ENCODE assay signal across 10 cellular contexts in genomic region chr2:171146633-171147032, GRCh38. TPM values are rescaled to one million over a fixed set of nuclear protein-coding genes. Genes with fewer than 3 reads are reported as not detected.
DNase-seq lines count a peak whose midpoint lies in the region; ATAC-seq and TF ChIP-seq lines count a peak whose summit lies in the region.
"Had no signal": no experiment of that assay in that cellular context is flagged by ENCODE, and none has a peak within 500 bp of the region (broad histone marks: within the 10 kb centered on the region; RNA-seq: fewer than 3 reads in every experiment).

No MANE protein-coding gene starts in this region.

- H3K27ac Mint-ChIP-seq in activated T-cell treated with anti-CD3 and anti-CD28 coated beads, Interleukin-2, amount 50 U/mL, for 72 hours: peak overlapping the region; percentile 67

- H3K4me3 ChIP-seq in transverse colon (no peak overlapping the region), esophagus muscularis mucosa (no peak overlapping the region)

- H3K9me3 Mint-ChIP-seq in activated T-cell treated with anti-CD3 and anti-CD28 coated beads, Interleukin-2, amount 50 U/mL, for 72 hours: no peaks in the 10 kb centered on the region
- no peaks in the 10 kb centered on the region for H3K9me3 Mint-ChIP-seq in activated T-cell treated with anti-CD3 and anti-CD28 coated beads, Interleukin-2, amount 50 U/mL, for 4 hours

- no peaks in the 10 kb centered on the region for H3K9me3 ChIP-seq in transverse colon
- H3K9me3 ChIP-seq in esophagus muscularis mucosa: no peaks in the 10 kb centered on the region

- no peak overlapping the region for H3K4me3 Mint-ChIP-seq in activated T-cell treated with anti-CD3 and anti-CD28 coated beads, Interleukin-2, amount 50 U/mL, for 72 hours
- no peak overlapping the region for H3K4me3 Mint-ChIP-seq in activated T-cell treated with anti-CD3 and anti-CD28 coated beads, Interleukin-2, amount 50 U/mL, for 4 hours

- no peak for DNase-seq in activated T-cell treated with anti-CD3 and anti-CD28 coated beads, Interleukin-2, amount 50 U/mL, for 72 hours
- DNase-seq in activated T-cell treated with anti-CD3 and anti-CD28 coated beads, Interleukin-2, amount 50 U/mL, for 4 hours: no peak
- peak; percentile 79 for DNase-seq in SKM-1 (lab: John Stamatoyannopoulos, UW; ENCODE audit: unreplicated experiment)
- DNase-seq in left ventricle myocardium superior: no peak
- no peak for DNase-seq in transverse colon
- no peak for DNase-seq in esophagus muscularis mucosa (ENCODE audit: extremely low spot score)
- DNase-seq: cerebellar nuclear complex; stimulated activated CD4-positive, alpha-beta T cell treated with anti-CD3 and anti-CD28 coated beads, Interleukin-1b, Interleukin-23, amount 100 ng/mL, for 48 hours had no signal

- peaks cover 77% of the 10 kb centered on the region for H3K4me1 Mint-ChIP-seq in activated T-cell treated with anti-CD3 and anti-CD28 coated beads, Interleukin-2, amount 50 U/mL, for 72 hours (ENCODE audit: low read depth)
- H3K4me1 Mint-ChIP-seq in activated T-cell treated with anti-CD3 and anti-CD28 coated beads, Interleukin-2, amount 50 U/mL, for 4 hours (ENCODE audit: low read depth): peaks cover 80% of the 10 kb centered on the region

- 25 to 41% methylated on average over 1 of the region's 1 CpG for WGBS in transverse colon (ENCODE audit: low coverage in 1 of 2), 2 donors
- WGBS in esophagus muscularis mucosa: 73% methylated on average over 1 of the region's 1 CpG

- no peaks in the 10 kb centered on the region for H3K27me3 ChIP-seq in transverse colon
- no peaks in the 10 kb centered on the region for H3K27me3 ChIP-seq in esophagus muscularis mucosa

- intact Hi-C loops in left ventricle myocardium superior (cut with micrococcal nuclease): no loop called here
- intact Hi-C loops in transverse colon (cut with DNase I; ENCODE audit: low total_unique reads): no loop called here
- intact Hi-C loops in esophagus muscularis mucosa (cut with DNase I): no loop called here

- peak overlapping the region in 3 of 4 donors; percentile 6 to 61 (median 59) for H3K27ac ChIP-seq in transverse colon
- H3K27ac ChIP-seq in esophagus muscularis mucosa (replicated peaks in 1 of 4): peak overlapping the region in 2 of 4 donors; percentile 4 to 6

- H3K36me3 Mint-ChIP-seq in activated T-cell treated with anti-CD3 and anti-CD28 coated beads, Interleukin-2, amount 50 U/mL, for 72 hours (ENCODE audit: insufficient read depth in 2 of 2): no peaks in the 10 kb centered on the region
- H3K36me3 Mint-ChIP-seq in activated T-cell treated with anti-CD3 and anti-CD28 coated beads, Interleukin-2, amount 50 U/mL, for 4 hours (ENCODE audit: insufficient read depth): peaks cover 2% of the 10 kb centered on the region

- H3K27me3 Mint-ChIP-seq in activated T-cell treated with anti-CD3 and anti-CD28 coated beads, Interleukin-2, amount 50 U/mL, for 72 hours (ENCODE audit: low read depth): no peaks in the 10 kb centered on the region
- no peaks in the 10 kb centered on the region for H3K27me3 Mint-ChIP-seq in activated T-cell treated with anti-CD3 and anti-CD28 coated beads, Interleukin-2, amount 50 U/mL, for 4 hours (ENCODE audit: low read depth)

- no peak for TF ChIP-seq CTCF in transverse colon (IDR thresholded peaks at IDR 0.05)
- no peak for TF ChIP-seq CTCF in esophagus muscularis mucosa (IDR thresholded peaks at IDR 0.05)

- H3K36me3 ChIP-seq in transverse colon: no peaks in the 10 kb centered on the region
- H3K36me3 ChIP-seq in esophagus muscularis mucosa: no peaks in the 10 kb centered on the region

- no peak for ATAC-seq in activated T-cell treated with anti-CD3 and anti-CD28 coated beads, Interleukin-2, amount 50 U/mL, for 72 hours (replicated peaks in 1 of 2)
- ATAC-seq in activated T-cell treated with anti-CD3 and anti-CD28 coated beads, Interleukin-2, amount 50 U/mL, for 4 hours: no peak
- peak; percentile 38 for ATAC-seq in left ventricle myocardium superior
- no peak for ATAC-seq in GM21529 (IDR thresholded peaks at IDR 0.05; ENCODE audit: unreplicated experiment)
- no peak for ATAC-seq in HG02642 (IDR thresholded peaks at IDR 0.05; ENCODE audit: poor library complexity, unreplicated experiment)

- H3K4me1 ChIP-seq in transverse colon (peaks cover 10 to 86% (median 44%) of the 10 kb centered on the region in 4 donors), esophagus muscularis mucosa (peaks cover 3 to 69% (median 58%) of the 10 kb centered on the region in 4 donors)

- in situ Hi-C loops in transverse colon (cut with MboI; ENCODE audit: low pct_ligation_motif_present in 1 of 4, low pct_unique_long_range_greater_than_20kb in 1 of 4, low sequenced_read_pairs in 3 of 4): no loop called here

- no peak for TF ChIP-seq POLR2A in transverse colon (IDR thresholded peaks at IDR 0.05)
- TF ChIP-seq POLR2A in esophagus muscularis mucosa (IDR thresholded peaks at IDR 0.05; ENCODE audit: low read depth): no peak

- TF ChIP-seq EP300 in transverse colon (IDR thresholded peaks at IDR 0.05; ENCODE audit: low read depth) (no peak), esophagus muscularis mucosa (IDR thresholded peaks at IDR 0.05) (no peak)

RNA-seq across cellular contexts. Expression of gene TLK1, which starts 14.1 kb away (rescaled TPM):
- 100 to 1,000 TPM in 1 of 2 donors, 10 to 100 TPM in 1; 96.0 to 102 TPM for total RNA-seq in activated T-cell treated with anti-CD3 and anti-CD28 coated beads, Interleukin-2, amount 50 U/mL, for 72 hours
- total RNA-seq in activated T-cell treated with anti-CD3 and anti-CD28 coated beads, Interleukin-2, amount 50 U/mL, for 4 hours: 10 to 100 TPM; 78.3 to 81.1 (median 80.8) TPM
- 29.6 TPM for total RNA-seq in left ventricle myocardium superior
- 10 to 100 TPM; 39.6 to 76.3 (median 53.2) TPM for total RNA-seq in transverse colon
- total RNA-seq in esophagus muscularis mucosa: 10 to 100 TPM; 27.9 to 46.1 (median 34.0) TPM
